In genomic region chr3:156727519-156728205, GRCh38 we compare ENCODE assay signal across 12 cellular contexts. TPM values are rescaled to one million over a fixed set of nuclear protein-coding genes. Genes with fewer than 3 reads are reported as not detected.
A peak's percentile ranks its signal among the peaks of the same experiment; 100 is the strongest.
DNase-seq lines count a peak whose midpoint lies in the region; ATAC-seq, FAIRE-seq and TF ChIP-seq lines count a peak whose summit lies in the region.
"Had no signal": no experiment of that assay in that cellular context is flagged by ENCODE, and none has a peak within 500 bp of the region (broad histone marks: within the 10 kb centered on the region; RNA-seq: fewer than 3 reads in every experiment).

No MANE protein-coding gene starts in this region.

- no peak overlapping the region for H3K4me3 Mint-ChIP-seq in activated CD4-positive, alpha-beta memory T cell treated with anti-CD3 and anti-CD28 coated beads for 36 hours
- H3K4me3 Mint-ChIP-seq in activated T-helper 1 cell treated with anti-CD3 and anti-CD28 coated beads, Interleukin-12 subunit alpha, Interleukin-12 subunit beta, Interleukin-2, Interleukin-4 antibody, amounts not matched to agents 30 ng/mL and 10 ng/mL and 1 ng/mL, durations not matched to agents 14 hours and 24 hours and 36 hours = no peak overlapping the region
- H3K4me3 Mint-ChIP-seq: activated T-cell treated with anti-CD3 and anti-CD28 coated beads, Interleukin-2, amount 50 U/mL, for 24 hours; effector memory CD8-positive, alpha-beta T cell had no signal

- no peak for FAIRE-seq in GM19239 (lab: Jason Lieb, UNC)

- intact Hi-C loops in activated CD4-positive, alpha-beta memory T cell treated with anti-CD3 and anti-CD28 coated beads for 36 hours (cut with micrococcal nuclease) = no loop called here
- intact Hi-C loops in activated T-helper 1 cell treated with anti-CD3 and anti-CD28 coated beads, Interleukin-12 subunit alpha, Interleukin-12 subunit beta, Interleukin-2, Interleukin-4 antibody, amounts not matched to agents 30 ng/mL and 10 ng/mL and 1 ng/mL, durations not matched to agents 14 hours and 24 hours and 36 hours (cut with micrococcal nuclease) = no loop called here

- H3K36me3 Mint-ChIP-seq in activated CD4-positive, alpha-beta memory T cell treated with anti-CD3 and anti-CD28 coated beads for 36 hours = no peaks in the 10 kb centered on the region
- H3K36me3 Mint-ChIP-seq in activated T-helper 1 cell treated with anti-CD3 and anti-CD28 coated beads, Interleukin-12 subunit alpha, Interleukin-12 subunit beta, Interleukin-2, Interleukin-4 antibody, amounts not matched to agents 30 ng/mL and 10 ng/mL and 1 ng/mL, durations not matched to agents 14 hours and 24 hours and 36 hours (ENCODE audit: low read depth) = peaks cover 15% of the 10 kb centered on the region

- CTCF ChIA-PET in activated CD4-positive, alpha-beta memory T cell treated with anti-CD3 and anti-CD28 coated beads for 36 hours (lab: Charles Lee) = no interaction called here

- peak; percentile 77 for ATAC-seq in GM18861 (IDR thresholded peaks at IDR 0.05; ENCODE audit: unreplicated experiment)
- peak; percentile 83 for ATAC-seq in GM21515 (IDR thresholded peaks at IDR 0.05; ENCODE audit: unreplicated experiment)
- ATAC-seq in HG03175 (IDR thresholded peaks at IDR 0.05; ENCODE audit: unreplicated experiment) = peak; percentile 89
- ATAC-seq: effector memory CD8-positive, alpha-beta T cell had no signal

- no peaks in the 10 kb centered on the region for H3K9me3 Mint-ChIP-seq in activated CD4-positive, alpha-beta memory T cell treated with anti-CD3 and anti-CD28 coated beads for 36 hours
- no peaks in the 10 kb centered on the region for H3K9me3 Mint-ChIP-seq in activated T-helper 1 cell treated with anti-CD3 and anti-CD28 coated beads, Interleukin-12 subunit alpha, Interleukin-12 subunit beta, Interleukin-2, Interleukin-4 antibody, amounts not matched to agents 30 ng/mL and 10 ng/mL and 1 ng/mL, durations not matched to agents 14 hours and 24 hours and 36 hours
- H3K9me3 Mint-ChIP-seq: activated T-cell treated with anti-CD3 and anti-CD28 coated beads, Interleukin-2, amount 50 U/mL, for 24 hours; effector memory CD8-positive, alpha-beta T cell had no signal

- no peak overlapping the region for H3K4me3 ChIP-seq in epithelial cell of esophagus (ENCODE audit: low read length)

- DNase-seq in epithelial cell of esophagus (ENCODE audit: low read depth) (peak; percentile 41), GM19239 (ENCODE audit: insufficient read length, low spot score) (no peak)
- DNase-seq in activated CD4-positive, alpha-beta memory T cell treated with anti-CD3 and anti-CD28 coated beads for 36 hours = no peak
- no peak for DNase-seq in activated CD4-positive, alpha-beta T cell treated with anti-CD3 and anti-CD28 coated beads, Interleukin-2, amount 50 U/mL, for 48 hours
- no peak for DNase-seq in activated T-helper 1 cell treated with anti-CD3 and anti-CD28 coated beads, Interleukin-12 subunit alpha, Interleukin-12 subunit beta, Interleukin-2, Interleukin-4 antibody, amounts not matched to agents 30 ng/mL and 10 ng/mL and 1 ng/mL, durations not matched to agents 14 hours and 24 hours and 36 hours (ENCODE audit: low spot score)
- DNase-seq: activated T-cell treated with anti-CD3 and anti-CD28 coated beads, Interleukin-2, amount 50 U/mL, for 24 hours; effector memory CD8-positive, alpha-beta T cell; KBM-7; left colon had no signal

- peaks cover 9% of the 10 kb centered on the region for H3K4me1 Mint-ChIP-seq in activated CD4-positive, alpha-beta memory T cell treated with anti-CD3 and anti-CD28 coated beads for 36 hours (ENCODE audit: low read depth)
- peaks cover 19% of the 10 kb centered on the region for H3K4me1 Mint-ChIP-seq in activated T-helper 1 cell treated with anti-CD3 and anti-CD28 coated beads, Interleukin-12 subunit alpha, Interleukin-12 subunit beta, Interleukin-2, Interleukin-4 antibody, amounts not matched to agents 30 ng/mL and 10 ng/mL and 1 ng/mL, durations not matched to agents 14 hours and 24 hours and 36 hours (ENCODE audit: low read depth)

- no peak for TF ChIP-seq CTCF in epithelial cell of esophagus (IDR thresholded peaks at IDR 0.05; ENCODE audit: insufficient read depth, low read depth, low read length, missing control alignments)

- POLR2A ChIA-PET in activated CD4-positive, alpha-beta memory T cell treated with anti-CD3 and anti-CD28 coated beads for 36 hours (lab: Charles Lee) = interaction anchor here (0.5 kb wide), 1 partner anchor 9 kb away, joined by 5 read pairs; no protein-coding TSS in a partner anchor

- H3K27me3 Mint-ChIP-seq in activated CD4-positive, alpha-beta memory T cell treated with anti-CD3 and anti-CD28 coated beads for 36 hours = no peaks in the 10 kb centered on the region
- no peaks in the 10 kb centered on the region for H3K27me3 Mint-ChIP-seq in activated T-helper 1 cell treated with anti-CD3 and anti-CD28 coated beads, Interleukin-12 subunit alpha, Interleukin-12 subunit beta, Interleukin-2, Interleukin-4 antibody, amounts not matched to agents 30 ng/mL and 10 ng/mL and 1 ng/mL, durations not matched to agents 14 hours and 24 hours and 36 hours (ENCODE audit: insufficient read depth)
- H3K27me3 Mint-ChIP-seq: activated T-cell treated with anti-CD3 and anti-CD28 coated beads, Interleukin-2, amount 50 U/mL, for 24 hours; effector memory CD8-positive, alpha-beta T cell had no signal

- no peak overlapping the region for H3K27ac Mint-ChIP-seq in activated CD4-positive, alpha-beta memory T cell treated with anti-CD3 and anti-CD28 coated beads for 36 hours
- H3K27ac Mint-ChIP-seq in activated T-helper 1 cell treated with anti-CD3 and anti-CD28 coated beads, Interleukin-12 subunit alpha, Interleukin-12 subunit beta, Interleukin-2, Interleukin-4 antibody, amounts not matched to agents 30 ng/mL and 10 ng/mL and 1 ng/mL, durations not matched to agents 14 hours and 24 hours and 36 hours = no peak overlapping the region
- H3K27ac Mint-ChIP-seq: activated T-cell treated with anti-CD3 and anti-CD28 coated beads, Interleukin-2, amount 50 U/mL, for 24 hours; effector memory CD8-positive, alpha-beta T cell had no signal

RNA-seq across cellular contexts. Expression of gene TIPARP, which starts 53.3 kb away (rescaled TPM):
- 10 to 100 TPM; 15.7 to 17.7 TPM for total RNA-seq in activated CD4-positive, alpha-beta memory T cell treated with anti-CD3 and anti-CD28 coated beads for 36 hours
- 20.8 and 21.9 TPM in 2 replicates for total RNA-seq in activated T-helper 1 cell treated with anti-CD3 and anti-CD28 coated beads, Interleukin-12 subunit alpha, Interleukin-12 subunit beta, Interleukin-2, Interleukin-4 antibody, amounts not matched to agents 30 ng/mL and 10 ng/mL and 1 ng/mL, durations not matched to agents 14 hours and 24 hours and 36 hours
